Comparison of ENCODE assay signal across 19 cellular contexts in genomic region chr5:41406424-41406823, GRCh38.
"Had no signal": no experiment of that assay in that cellular context is flagged by ENCODE, and none has a peak within 500 bp of the region (broad histone marks: within the 10 kb centered on the region; RNA-seq: fewer than 3 reads in every experiment).

No MANE protein-coding gene starts in this region.

- H3K9me3 Mint-ChIP-seq: activated naive CD8-positive, alpha-beta T cell treated with anti-CD3 and anti-CD28 coated beads, Interleukin-2, amount 10 ng/mL, durations not matched to agents 7 days and 5 days; activated T-helper 17 cell treated with anti-CD3 and anti-CD28 coated beads, Interleukin-2, amount 50 U/mL, for 72 hours; nephron progenitor cell; stimulated activated naive CD8-positive, alpha-beta T cell treated with anti-CD3 and anti-CD28 coated beads, Interleukin-15, amount 100 ng/mL, for 72 hours had no signal

- H3K27ac ChIP-seq: dorsolateral prefrontal cortex, gastrocnemius medialis, skin epidermis, suprapubic skin, upper lobe of left lung had no signal

- H3K4me1 ChIP-seq: gastrocnemius medialis, suprapubic skin, upper lobe of left lung had no signal

- H3K4me1 Mint-ChIP-seq: activated naive CD8-positive, alpha-beta T cell treated with anti-CD3 and anti-CD28 coated beads, Interleukin-2, amount 10 ng/mL, durations not matched to agents 7 days and 5 days; activated T-helper 17 cell treated with anti-CD3 and anti-CD28 coated beads, Interleukin-2, amount 50 U/mL, for 72 hours; nephron progenitor cell; stimulated activated naive CD8-positive, alpha-beta T cell treated with anti-CD3 and anti-CD28 coated beads, Interleukin-15, amount 100 ng/mL, for 72 hours had no signal

- ATAC-seq: activated T-helper 17 cell treated with anti-CD3 and anti-CD28 coated beads, Interleukin-2, amount 50 U/mL, for 72 hours; gastrocnemius medialis; stimulated activated naive CD8-positive, alpha-beta T cell treated with anti-CD3 and anti-CD28 coated beads, Interleukin-15, amount 100 ng/mL, for 72 hours had no signal

- H3K9me3 ChIP-seq: gastrocnemius medialis, suprapubic skin, upper lobe of left lung had no signal

- H3K4me3 ChIP-seq: dorsolateral prefrontal cortex, gastrocnemius medialis, skin epidermis, suprapubic skin, upper lobe of left lung had no signal

- H3K27ac Mint-ChIP-seq: activated naive CD8-positive, alpha-beta T cell treated with anti-CD3 and anti-CD28 coated beads, Interleukin-2, amount 10 ng/mL, durations not matched to agents 7 days and 5 days; activated T-helper 17 cell treated with anti-CD3 and anti-CD28 coated beads, Interleukin-2, amount 50 U/mL, for 72 hours; nephron progenitor cell; stimulated activated naive CD8-positive, alpha-beta T cell treated with anti-CD3 and anti-CD28 coated beads, Interleukin-15, amount 100 ng/mL, for 72 hours had no signal

- H3K36me3 ChIP-seq: gastrocnemius medialis, suprapubic skin, upper lobe of left lung had no signal

- H3K4me3 Mint-ChIP-seq: activated naive CD8-positive, alpha-beta T cell treated with anti-CD3 and anti-CD28 coated beads, Interleukin-2, amount 10 ng/mL, durations not matched to agents 7 days and 5 days; activated T-helper 17 cell treated with anti-CD3 and anti-CD28 coated beads, Interleukin-2, amount 50 U/mL, for 72 hours; nephron progenitor cell; stimulated activated naive CD8-positive, alpha-beta T cell treated with anti-CD3 and anti-CD28 coated beads, Interleukin-15, amount 100 ng/mL, for 72 hours had no signal

- DNase-seq: activated CD4-positive, alpha-beta T cell treated with anti-CD3 and anti-CD28 coated beads, Interleukin-2, amount 50 U/mL, for 4 hours; activated naive CD4-positive, alpha-beta T cell; activated naive CD8-positive, alpha-beta T cell treated with anti-CD3 and anti-CD28 coated beads, Interleukin-2, amount 10 ng/mL, durations not matched to agents 7 days and 5 days; amygdala; caudate nucleus; dorsolateral prefrontal cortex; gastrocnemius medialis; mammary epithelial cell; midbrain; nephron progenitor cell; nucleus accumbens; posterior cingulate gyrus; retina; stimulated activated CD4-positive, alpha-beta T cell treated with anti-CD3 and anti-CD28 coated beads, Interleukin-4, amount 100 ng/mL, for 1 hour; stimulated activated naive CD8-positive, alpha-beta T cell treated with anti-CD3 and anti-CD28 coated beads, Interleukin-15, amount 100 ng/mL, for 72 hours; upper lobe of left lung had no signal

- H3K27me3 Mint-ChIP-seq: activated naive CD8-positive, alpha-beta T cell treated with anti-CD3 and anti-CD28 coated beads, Interleukin-2, amount 10 ng/mL, durations not matched to agents 7 days and 5 days; activated T-helper 17 cell treated with anti-CD3 and anti-CD28 coated beads, Interleukin-2, amount 50 U/mL, for 72 hours; stimulated activated naive CD8-positive, alpha-beta T cell treated with anti-CD3 and anti-CD28 coated beads, Interleukin-15, amount 100 ng/mL, for 72 hours had no signal

- H3K27me3 ChIP-seq: dorsolateral prefrontal cortex, gastrocnemius medialis, suprapubic skin, upper lobe of left lung had no signal

- H3K36me3 Mint-ChIP-seq: activated naive CD8-positive, alpha-beta T cell treated with anti-CD3 and anti-CD28 coated beads, Interleukin-2, amount 10 ng/mL, durations not matched to agents 7 days and 5 days had no signal
